9 cellular contexts compared by ENCODE assay signal in genomic region chr10:79244841-79245504, GRCh38.
DNase-seq lines count a peak whose midpoint lies in the region; ATAC-seq and TF ChIP-seq lines count a peak whose summit lies in the region.
"Had no signal": no experiment of that assay in that cellular context is flagged by ENCODE, and none has a peak within 500 bp of the region (broad histone marks: within the 10 kb centered on the region; RNA-seq: fewer than 3 reads in every experiment).

No MANE protein-coding gene starts in this region.

- peaks cover 32% of the 10 kb centered on the region for H4K20me1 ChIP-seq in GM23338 (replicated peaks; ENCODE audit: insufficient read depth)

- H3K27ac ChIP-seq in GM23338 (ENCODE audit: low read depth): no peak overlapping the region

- H3F3A ChIP-seq in GM23338 (replicated peaks; ENCODE audit: low read depth): peaks cover 2% of the 10 kb centered on the region; the same call in 1 of the 2 replicates

- no peak overlapping the region for H2AFZ ChIP-seq in GM23338

- H3K4me2 ChIP-seq in GM23338: no peak overlapping the region

- intact Hi-C loops in activated naive CD4-positive, alpha-beta T cell treated with anti-CD3 and anti-CD28 coated beads for 36 hours (cut with micrococcal nuclease): loop anchor here (1.0 to 10.0 kb wide), 4 partner anchors 41 to 957 kb away; partner anchors contain the start of genes NUTM2E and TMEM254
- intact Hi-C loops in mucosa of descending colon (cut with DNase I, micrococcal nuclease): no loop called here

- H3K79me2 ChIP-seq in GM23338 (replicated peaks; ENCODE audit: insufficient read depth): peaks cover 11% of the 10 kb centered on the region

- H3K9me2 ChIP-seq in GM23338 (ENCODE audit: insufficient read depth): no peaks in the 10 kb centered on the region

- peak; percentile 66 for DNase-seq in activated naive CD4-positive, alpha-beta T cell treated with anti-CD3 and anti-CD28 coated beads for 36 hours
- no peak for DNase-seq in activated naive CD4-positive, alpha-beta T cell treated with Interleukin-2 at 50 U/mL for 16 hours
- no peak for DNase-seq in T-helper 2 cell treated with Interferon-gamma antibody and Interleukin-4, amounts not matched to agents 5 μg/mL and 100 μg/mL, for 36 hours (ENCODE audit: low spot score)
- peak in 1 of 3 donors; percentile 39 for DNase-seq in mucosa of descending colon
- DNase-seq in ACHN: no peak
- no peak for DNase-seq in GM23338 (ENCODE audit: low spot score)
- DNase-seq: DND-41 had no signal

- H3K4me1 Mint-ChIP-seq in activated naive CD4-positive, alpha-beta T cell treated with anti-CD3 and anti-CD28 coated beads for 36 hours (ENCODE audit: low read depth): peaks cover 64% of the 10 kb centered on the region
- peaks cover 57% of the 10 kb centered on the region for H3K4me1 Mint-ChIP-seq in T-helper 2 cell treated with Interferon-gamma antibody and Interleukin-4, amounts not matched to agents 5 μg/mL and 100 μg/mL, for 36 hours (ENCODE audit: low read depth)
- H3K4me1 Mint-ChIP-seq in GM23338: peaks cover 35% of the 10 kb centered on the region

- H3K9me3 Mint-ChIP-seq in activated naive CD4-positive, alpha-beta T cell treated with anti-CD3 and anti-CD28 coated beads for 36 hours: no peaks in the 10 kb centered on the region
- H3K9me3 Mint-ChIP-seq in T-helper 2 cell treated with Interferon-gamma antibody and Interleukin-4, amounts not matched to agents 5 μg/mL and 100 μg/mL, for 36 hours: no peaks in the 10 kb centered on the region
- no peaks in the 10 kb centered on the region for H3K9me3 Mint-ChIP-seq in GM23338

- no peaks in the 10 kb centered on the region for H3K9me3 ChIP-seq in mucosa of descending colon

- H3K4me3 ChIP-seq in mucosa of descending colon: no peak overlapping the region
- no peak overlapping the region for H3K4me3 ChIP-seq in GM23338

- peak overlapping the region; percentile 80 for H3K27ac Mint-ChIP-seq in activated naive CD4-positive, alpha-beta T cell treated with anti-CD3 and anti-CD28 coated beads for 36 hours
- H3K27ac Mint-ChIP-seq in T-helper 2 cell treated with Interferon-gamma antibody and Interleukin-4, amounts not matched to agents 5 μg/mL and 100 μg/mL, for 36 hours: peak overlapping the region; percentile 82
- H3K27ac Mint-ChIP-seq in GM23338: no peak overlapping the region

- H3K4me1 ChIP-seq in mucosa of descending colon (ENCODE audit: low read depth): peaks cover 25% of the 10 kb centered on the region
- H3K4me1 ChIP-seq in GM23338 (ENCODE audit: insufficient read depth): peaks cover 16% of the 10 kb centered on the region

- H3K36me3 Mint-ChIP-seq in activated naive CD4-positive, alpha-beta T cell treated with anti-CD3 and anti-CD28 coated beads for 36 hours (ENCODE audit: low read depth): peaks cover 11% of the 10 kb centered on the region
- H3K36me3 Mint-ChIP-seq in T-helper 2 cell treated with Interferon-gamma antibody and Interleukin-4, amounts not matched to agents 5 μg/mL and 100 μg/mL, for 36 hours (ENCODE audit: low read depth): no peaks in the 10 kb centered on the region
- H3K36me3 Mint-ChIP-seq in GM23338 (ENCODE audit: low read depth): no peaks in the 10 kb centered on the region; the same call in 2 of the 3 replicates

- in situ Hi-C loops in ACHN (cut with HindIII; ENCODE audit: low pct_ligation_motif_present, low pct_unique_long_range_greater_than_20kb, low sequenced_read_pairs): no loop called here

- H3K4me3 Mint-ChIP-seq in activated naive CD4-positive, alpha-beta T cell treated with anti-CD3 and anti-CD28 coated beads for 36 hours: peak overlapping the region; percentile 80
- H3K4me3 Mint-ChIP-seq in T-helper 2 cell treated with Interferon-gamma antibody and Interleukin-4, amounts not matched to agents 5 μg/mL and 100 μg/mL, for 36 hours: peak overlapping the region; percentile 87
- no peak overlapping the region for H3K4me3 Mint-ChIP-seq in GM23338

- H3K27me3 Mint-ChIP-seq in activated naive CD4-positive, alpha-beta T cell treated with anti-CD3 and anti-CD28 coated beads for 36 hours (ENCODE audit: low read depth): no peaks in the 10 kb centered on the region
- H3K27me3 Mint-ChIP-seq in T-helper 2 cell treated with Interferon-gamma antibody and Interleukin-4, amounts not matched to agents 5 μg/mL and 100 μg/mL, for 36 hours (ENCODE audit: low read depth): no peaks in the 10 kb centered on the region
- H3K27me3 Mint-ChIP-seq in GM23338 (ENCODE audit: insufficient read depth, low read depth, poor library complexity): peaks cover 51% of the 10 kb centered on the region

- CTCF ChIA-PET in activated naive CD4-positive, alpha-beta T cell treated with anti-CD3 and anti-CD28 coated beads for 36 hours (lab: Charles Lee): interaction anchor here (0.6 to 1.3 kb wide), 6 partner anchors 13 to 223 kb away, joined by 3 to 5 read pairs (median 3); no protein-coding TSS in a partner anchor

- ATAC-seq in HG02885 (IDR thresholded peaks at IDR 0.05; ENCODE audit: poor library complexity, unreplicated experiment) (peak; percentile 30), mucosa of descending colon (peak; percentile 30), HG03439 (IDR thresholded peaks at IDR 0.05; ENCODE audit: unreplicated experiment) (no peak), GM23338 (no peak)

- H3K36me3 ChIP-seq in mucosa of descending colon (ENCODE audit: low read depth): no peaks in the 10 kb centered on the region
- no peaks in the 10 kb centered on the region for H3K36me3 ChIP-seq in GM23338 (ENCODE audit: insufficient read depth)

- TF ChIP-seq CTCF in mucosa of descending colon (IDR thresholded peaks at IDR 0.05) (no peak), GM23338 (conservative IDR thresholded peaks at IDR 0.05; ENCODE audit: low read depth in 2 of 2) (no peak)

- peaks cover 47% of the 10 kb centered on the region for H3K27me3 ChIP-seq in GM23338 (ENCODE audit: insufficient read depth)

TF ChIP-seq in GM23338, 12 proteins besides CTCF, POLR2A, EP300 and RAD21:
- TF ChIP-seq EZH2phosphoT487 (IDR thresholded peaks at IDR 0.05; ENCODE audit: unreplicated experiment): no peak
- no peak for TF ChIP-seq ETS1 (IDR thresholded peaks at IDR 0.05)
- no peak for TF ChIP-seq POLR2AphosphoS5 (IDR thresholded peaks at IDR 0.05; ENCODE audit: low read depth)
- no peak for TF ChIP-seq STAT1 (IDR thresholded peaks at IDR 0.05; ENCODE audit: unreplicated experiment)
- TF ChIP-seq NANOG (IDR thresholded peaks at IDR 0.05; ENCODE audit: borderline replicate concordance): no peak
- no peak for TF ChIP-seq REST (IDR thresholded peaks at IDR 0.05; ENCODE audit: unreplicated experiment)

Comparison
In these comparisons a context has a peak if more than half of its experiments do, and no peak if none do; other contexts are left out.
1. ATAC-seq: peak in HG02885 (single experiment) and mucosa of descending colon (single experiment); none in HG03439 (single experiment) and GM23338 (single experiment).